Comparison of ENCODE assay signal across 32 cellular contexts in genomic region chr3:67302419-67302979, GRCh38.
"Had no signal": no experiment of that assay in that cellular context is flagged by ENCODE, and none has a peak within 500 bp of the region (broad histone marks: within the 10 kb centered on the region; RNA-seq: fewer than 3 reads in every experiment).

No MANE protein-coding gene starts in this region.

- H3K9me3 ChIP-seq: adrenal gland, body of pancreas, MG63, SJCRH30, SK-N-SH had no signal

- H3K27me3 ChIP-seq: adrenal gland, body of pancreas, MG63, SJCRH30 had no signal

- H3K27ac Mint-ChIP-seq: activated CD4-positive, alpha-beta memory T cell treated with anti-CD3 and anti-CD28 coated beads for 36 hours; activated naive CD4-positive, alpha-beta T cell treated with anti-CD3 and anti-CD28 coated beads for 36 hours; activated naive CD4-positive, alpha-beta T cell treated with anti-CD3 and anti-CD28 coated beads, Interleukin-2, amount 50 U/mL, for 72 hours; activated T-helper 1 cell treated with anti-CD3 and anti-CD28 coated beads, Interleukin-12 subunit alpha, Interleukin-12 subunit beta, Interleukin-2, Interleukin-4 antibody, amounts not matched to agents 30 ng/mL and 10 ng/mL and 1 ng/mL, durations not matched to agents 14 hours and 24 hours and 36 hours; T-helper 1 cell treated with Interleukin-12 subunit alpha and Interleukin-12 subunit beta and Interleukin-4 antibody, amounts not matched to agents 30 μg/mL and 1 μg/mL, for 36 hours; T-helper 2 cell treated with Interferon-gamma antibody and Interleukin-4, amounts not matched to agents 5 μg/mL and 100 μg/mL, for 36 hours had no signal

- H3K27ac ChIP-seq: adrenal gland, body of pancreas, SJCRH30 had no signal

- H3K9me3 Mint-ChIP-seq: activated naive CD4-positive, alpha-beta T cell treated with anti-CD3 and anti-CD28 coated beads, Interleukin-2, amount 50 U/mL, for 72 hours; activated T-cell treated with anti-CD3 and anti-CD28 coated beads, Interleukin-2, amount 50 U/mL, for 4 hours; activated T-helper 1 cell treated with anti-CD3 and anti-CD28 coated beads, Interleukin-12 subunit alpha, Interleukin-12 subunit beta, Interleukin-2, Interleukin-4 antibody, amounts not matched to agents 30 ng/mL and 10 ng/mL and 1 ng/mL, durations not matched to agents 14 hours and 24 hours and 36 hours; T-helper 1 cell treated with Interleukin-12 subunit alpha and Interleukin-12 subunit beta and Interleukin-4 antibody, amounts not matched to agents 30 μg/mL and 1 μg/mL, for 36 hours; T-helper 2 cell treated with Interferon-gamma antibody and Interleukin-4, amounts not matched to agents 5 μg/mL and 100 μg/mL, for 36 hours had no signal

- H3K4me3 Mint-ChIP-seq: activated CD4-positive, alpha-beta memory T cell treated with anti-CD3 and anti-CD28 coated beads for 36 hours; activated naive CD4-positive, alpha-beta T cell treated with anti-CD3 and anti-CD28 coated beads for 36 hours; activated T-cell treated with anti-CD3 and anti-CD28 coated beads, Interleukin-2, amount 50 U/mL, for 4 hours; activated T-helper 1 cell treated with anti-CD3 and anti-CD28 coated beads, Interleukin-12 subunit alpha, Interleukin-12 subunit beta, Interleukin-2, Interleukin-4 antibody, amounts not matched to agents 30 ng/mL and 10 ng/mL and 1 ng/mL, durations not matched to agents 14 hours and 24 hours and 36 hours; T-helper 1 cell treated with Interleukin-12 subunit alpha and Interleukin-12 subunit beta and Interleukin-4 antibody, amounts not matched to agents 30 μg/mL and 1 μg/mL, for 36 hours; T-helper 2 cell treated with Interferon-gamma antibody and Interleukin-4, amounts not matched to agents 5 μg/mL and 100 μg/mL, for 36 hours had no signal

- H3K9ac ChIP-seq: SK-N-SH had no signal

- H3K4me2 ChIP-seq: SK-N-SH had no signal

- H3K4me1 ChIP-seq: adrenal gland, body of pancreas, SJCRH30 had no signal

- ATAC-seq: activated CD4-positive, CD25-positive, alpha-beta regulatory T cell treated with anti-CD3 and anti-CD28 coated beads, Interleukin-2, amount 50 U/mL, for 24 hours; activated naive CD4-positive, alpha-beta T cell treated with anti-CD3 and anti-CD28 coated beads, Interleukin-2, amount 50 U/mL, for 72 hours; activated T-cell treated with anti-CD3 and anti-CD28 coated beads, Interleukin-2, amount 50 U/mL, for 4 hours; body of pancreas; Panc1 had no signal

- H3K36me3 Mint-ChIP-seq: activated CD4-positive, alpha-beta memory T cell treated with anti-CD3 and anti-CD28 coated beads for 36 hours; activated naive CD4-positive, alpha-beta T cell treated with anti-CD3 and anti-CD28 coated beads, Interleukin-2, amount 50 U/mL, for 72 hours had no signal

- H3K4me3 ChIP-seq: adrenal gland, body of pancreas, MG63, SJCRH30 had no signal

- H3K36me3 ChIP-seq: adrenal gland, MG63, SJCRH30 had no signal

- DNase-seq: activated CD4-positive, alpha-beta memory T cell treated with anti-CD3 and anti-CD28 coated beads for 36 hours; activated CD4-positive, alpha-beta T cell treated with anti-CD3 and anti-CD28 coated beads for 4 hours; activated CD4-positive, alpha-beta T cell treated with anti-CD3 and anti-CD28 coated beads, Interleukin-2, amount 50 U/mL, for 1 hour; activated CD8-positive, alpha-beta memory T cell treated with anti-CD3 and anti-CD28 coated beads, Interleukin-2, amount 50 U/mL, for 4 hours; activated gamma-delta T cell treated with Interleukin-2 at 50 U/mL for 16 hours; activated naive CD4-positive, alpha-beta T cell treated with anti-CD3 and anti-CD28 coated beads for 36 hours; activated T-cell treated with anti-CD3 and anti-CD28 coated beads for 4 hours; activated T-cell treated with anti-CD3 and anti-CD28 coated beads, Interleukin-2, amount 50 U/mL, for 4 hours; adrenal gland; body of pancreas; caudate nucleus; Karpas-422; KBM-7; MG63; NCI-H1048; NCI-H1105 treated with DMSO at 0.1 percent for 48 hours; NCI-H1436; NCI-H1694; NCI-H1930; NCI-H2081 treated with DMSO at 0.1 percent for 48 hours; NCI-H2171; NCI-H510A; NCI-H526; SHP77; SJCRH30; SK-N-SH had no signal
